In genomic region chr17:31869797-31870568, GRCh38 we compare ENCODE assay signal across 17 cellular contexts. TPM values are rescaled to one million over a fixed set of nuclear protein-coding genes. Genes with fewer than 3 reads are reported as not detected.
DNase-seq lines count a peak whose midpoint lies in the region; ATAC-seq and TF ChIP-seq lines count a peak whose summit lies in the region.
"Had no signal": no experiment of that assay in that cellular context is flagged by ENCODE, and none has a peak within 500 bp of the region (broad histone marks: within the 10 kb centered on the region; RNA-seq: fewer than 3 reads in every experiment).

No MANE protein-coding gene starts in this region.

- TF ChIP-seq CTCF in osteoblast (IDR thresholded peaks at IDR 0.05; ENCODE audit: extremely low read depth, low read depth, low read length) (no peak), suprapubic skin (IDR thresholded peaks at IDR 0.05) (no peak)

- peak overlapping the region; percentile 65 for H3K27ac Mint-ChIP-seq in activated CD4-positive, alpha-beta T cell treated with anti-CD3 and anti-CD28 coated beads, Interleukin-2, amount 10 ng/mL, durations not matched to agents 7 days and 5 days
- H3K27ac Mint-ChIP-seq in activated T-helper 1 cell treated with anti-CD3 and anti-CD28 coated beads, Interleukin-12 subunit alpha, Interleukin-12 subunit beta, Interleukin-2, Interleukin-4 antibody, amounts not matched to agents 30 ng/mL and 10 ng/mL and 1 ng/mL, durations not matched to agents 14 hours and 24 hours and 36 hours: peak overlapping the region; percentile 19
- H3K27ac Mint-ChIP-seq: CD4-positive, alpha-beta T cell had no signal

- in situ Hi-C loops in GM23248 (cut with MboI): no loop called here

- no peak overlapping the region for H3K4me3 Mint-ChIP-seq in activated CD4-positive, alpha-beta T cell treated with anti-CD3 and anti-CD28 coated beads, Interleukin-2, amount 10 ng/mL, durations not matched to agents 7 days and 5 days
- H3K4me3 Mint-ChIP-seq in activated T-helper 1 cell treated with anti-CD3 and anti-CD28 coated beads, Interleukin-12 subunit alpha, Interleukin-12 subunit beta, Interleukin-2, Interleukin-4 antibody, amounts not matched to agents 30 ng/mL and 10 ng/mL and 1 ng/mL, durations not matched to agents 14 hours and 24 hours and 36 hours: no peak overlapping the region
- H3K4me3 Mint-ChIP-seq: CD4-positive, alpha-beta T cell had no signal

- no peaks in the 10 kb centered on the region for H3K79me2 ChIP-seq in GM23248 (ENCODE audit: insufficient read depth)
- H3K79me2 ChIP-seq in osteoblast (ENCODE audit: insufficient read depth, low read length): no peaks in the 10 kb centered on the region

- POLR2A ChIA-PET in activated CD4-positive, alpha-beta T cell treated with anti-CD3 and anti-CD28 coated beads, Interleukin-2, amount 10 ng/mL, durations not matched to agents 7 days and 5 days (lab: Charles Lee): interaction anchor here (0.7 kb wide), 1 partner anchor 57 kb away, joined by 4 read pairs; no protein-coding TSS in a partner anchor

- no peak for DNase-seq in activated CD4-positive, alpha-beta T cell treated with anti-CD3 and anti-CD28 coated beads, Interleukin-2, amount 10 ng/mL, durations not matched to agents 7 days and 5 days
- no peak for DNase-seq in activated CD4-positive, alpha-beta T cell treated with anti-CD3 and anti-CD28 coated beads for 48 hours
- DNase-seq in GM23248 (peak; percentile 44), osteoblast (ENCODE audit: insufficient read length, low spot score, missing footprints) (no peak), COLO668 (lab: John Stamatoyannopoulos, UW; ENCODE audit: unreplicated experiment) (no peak), suprapubic skin (ENCODE audit: low spot score in 2 of 2) (no peak)
- no peak for DNase-seq in activated T-helper 1 cell treated with anti-CD3 and anti-CD28 coated beads, Interleukin-12 subunit alpha, Interleukin-12 subunit beta, Interleukin-2, Interleukin-4 antibody, amounts not matched to agents 30 ng/mL and 10 ng/mL and 1 ng/mL, durations not matched to agents 14 hours and 24 hours and 36 hours (ENCODE audit: low spot score)
- DNase-seq: CD4-positive, alpha-beta T cell; DMS79; NCI-H1436 treated with DMSO at 0.1 percent for 48 hours; NCI-H2081; NCI-H524 treated with DMSO at 0.1 percent for 48 hours; NK-92 treated with Interleukin-12 subunit alpha and Interleukin-12 subunit beta, amount 100 ng/mL, for 24 hours; OCI-M1 had no signal

- H3K9me3 ChIP-seq in GM23248 (ENCODE audit: low read depth) (no peaks in the 10 kb centered on the region), osteoblast (ENCODE audit: low read depth, low read length) (no peaks in the 10 kb centered on the region), suprapubic skin (no peaks in the 10 kb centered on the region)
- H3K9me3 ChIP-seq: A549, SJSA1 had no signal

- no peak overlapping the region for H3K4me2 ChIP-seq in GM23248 (ENCODE audit: unreplicated experiment)
- H3K4me2 ChIP-seq in osteoblast (ENCODE audit: insufficient read depth, low read length): no peak overlapping the region
- H3K4me2 ChIP-seq: A549 had no signal

- H3K27me3 ChIP-seq in GM23248 (replicated peaks; ENCODE audit: insufficient read depth) (no peaks in the 10 kb centered on the region), osteoblast (ENCODE audit: insufficient read depth, low read length) (no peaks in the 10 kb centered on the region), suprapubic skin (no peaks in the 10 kb centered on the region)
- H3K27me3 ChIP-seq: SJSA1 had no signal

- H3K4me1 Mint-ChIP-seq in activated CD4-positive, alpha-beta T cell treated with anti-CD3 and anti-CD28 coated beads, Interleukin-2, amount 10 ng/mL, durations not matched to agents 7 days and 5 days: no peaks in the 10 kb centered on the region
- no peaks in the 10 kb centered on the region for H3K4me1 Mint-ChIP-seq in activated T-helper 1 cell treated with anti-CD3 and anti-CD28 coated beads, Interleukin-12 subunit alpha, Interleukin-12 subunit beta, Interleukin-2, Interleukin-4 antibody, amounts not matched to agents 30 ng/mL and 10 ng/mL and 1 ng/mL, durations not matched to agents 14 hours and 24 hours and 36 hours (ENCODE audit: low read depth)

- no peaks in the 10 kb centered on the region for H4K20me1 ChIP-seq in GM23248 (ENCODE audit: insufficient read depth)
- H4K20me1 ChIP-seq in osteoblast (ENCODE audit: insufficient read depth, low read length): peaks cover 3% of the 10 kb centered on the region

- H3K36me3 Mint-ChIP-seq in activated CD4-positive, alpha-beta T cell treated with anti-CD3 and anti-CD28 coated beads, Interleukin-2, amount 10 ng/mL, durations not matched to agents 7 days and 5 days (ENCODE audit: low read depth): peaks cover 55% of the 10 kb centered on the region
- H3K36me3 Mint-ChIP-seq in activated T-helper 1 cell treated with anti-CD3 and anti-CD28 coated beads, Interleukin-12 subunit alpha, Interleukin-12 subunit beta, Interleukin-2, Interleukin-4 antibody, amounts not matched to agents 30 ng/mL and 10 ng/mL and 1 ng/mL, durations not matched to agents 14 hours and 24 hours and 36 hours (ENCODE audit: low read depth): peaks cover 44% of the 10 kb centered on the region

- TF ChIP-seq EP300 in suprapubic skin (IDR thresholded peaks at IDR 0.05): no peak

- H2AFZ ChIP-seq in GM23248 (no peak overlapping the region), osteoblast (ENCODE audit: low read length) (no peak overlapping the region)

- intact Hi-C loops in activated T-helper 1 cell treated with anti-CD3 and anti-CD28 coated beads, Interleukin-12 subunit alpha, Interleukin-12 subunit beta, Interleukin-2, Interleukin-4 antibody, amounts not matched to agents 30 ng/mL and 10 ng/mL and 1 ng/mL, durations not matched to agents 14 hours and 24 hours and 36 hours (cut with micrococcal nuclease): no loop called here

- WGBS in GM23248 (ENCODE audit: low coverage in 1 of 2, low lambda C conversion rate in 2 of 2, missing lambda C conversion rate in 2 of 2), 2 experiments: 91 to 94% methylated on average over 5 of the region's 5 CpGs
- WGBS in suprapubic skin: 82% methylated on average over 5 of the region's 5 CpGs

- no peaks in the 10 kb centered on the region for H3K9me3 Mint-ChIP-seq in activated CD4-positive, alpha-beta T cell treated with anti-CD3 and anti-CD28 coated beads, Interleukin-2, amount 10 ng/mL, durations not matched to agents 7 days and 5 days
- no peaks in the 10 kb centered on the region for H3K9me3 Mint-ChIP-seq in activated T-helper 1 cell treated with anti-CD3 and anti-CD28 coated beads, Interleukin-12 subunit alpha, Interleukin-12 subunit beta, Interleukin-2, Interleukin-4 antibody, amounts not matched to agents 30 ng/mL and 10 ng/mL and 1 ng/mL, durations not matched to agents 14 hours and 24 hours and 36 hours
- H3K9me3 Mint-ChIP-seq: CD4-positive, alpha-beta T cell had no signal

- H3K9ac ChIP-seq in GM23248: no peak overlapping the region

- ATAC-seq in HG02884 (IDR thresholded peaks at IDR 0.05; ENCODE audit: unreplicated experiment): no peak

- TF ChIP-seq POLR2A in suprapubic skin (IDR thresholded peaks at IDR 0.05): no peak

- H3K36me3 ChIP-seq in GM23248 (ENCODE audit: low read depth): peaks cover 82% of the 10 kb centered on the region
- peaks cover 81% of the 10 kb centered on the region for H3K36me3 ChIP-seq in osteoblast (ENCODE audit: insufficient read depth, low read length)
- H3K36me3 ChIP-seq in suprapubic skin: peaks cover 98% of the 10 kb centered on the region

- H3F3A ChIP-seq in GM23248 (ENCODE audit: insufficient read depth): no peaks in the 10 kb centered on the region

- H3K4me3 ChIP-seq in GM23248 (no peak overlapping the region), osteoblast (ENCODE audit: insufficient read depth, low read length) (no peak overlapping the region), suprapubic skin (no peak overlapping the region)
- H3K4me3 ChIP-seq: A549, SJSA1 had no signal

- H3K4me1 ChIP-seq in GM23248 (ENCODE audit: insufficient read depth) (no peaks in the 10 kb centered on the region), osteoblast (ENCODE audit: insufficient read depth, low read length) (no peaks in the 10 kb centered on the region), suprapubic skin (no peaks in the 10 kb centered on the region)
- H3K4me1 ChIP-seq: A549, SJSA1 had no signal

- no peaks in the 10 kb centered on the region for H3K9me2 ChIP-seq in GM23248 (ENCODE audit: insufficient read depth)

- H3K27ac ChIP-seq in GM23248 (no peak overlapping the region), osteoblast (ENCODE audit: low read depth, low read length) (peak overlapping the region; percentile 15), suprapubic skin (no peak overlapping the region)
- H3K27ac ChIP-seq: A549, SJSA1 had no signal

- CTCF ChIA-PET in activated CD4-positive, alpha-beta T cell treated with anti-CD3 and anti-CD28 coated beads, Interleukin-2, amount 10 ng/mL, durations not matched to agents 7 days and 5 days (lab: Charles Lee): interaction anchor here (0.6 kb wide), 1 partner anchor 49 kb away, joined by 3 read pairs; no protein-coding TSS in a partner anchor

- no peaks in the 10 kb centered on the region for H3K27me3 Mint-ChIP-seq in activated CD4-positive, alpha-beta T cell treated with anti-CD3 and anti-CD28 coated beads, Interleukin-2, amount 10 ng/mL, durations not matched to agents 7 days and 5 days
- H3K27me3 Mint-ChIP-seq in activated T-helper 1 cell treated with anti-CD3 and anti-CD28 coated beads, Interleukin-12 subunit alpha, Interleukin-12 subunit beta, Interleukin-2, Interleukin-4 antibody, amounts not matched to agents 30 ng/mL and 10 ng/mL and 1 ng/mL, durations not matched to agents 14 hours and 24 hours and 36 hours (ENCODE audit: insufficient read depth): no peaks in the 10 kb centered on the region
- H3K27me3 Mint-ChIP-seq: CD4-positive, alpha-beta T cell had no signal

RNA-seq across cellular contexts. Expression of gene COPRS, which starts 10.9 kb away (rescaled TPM):
- 10 to 100 TPM; 15.7 to 16.9 TPM for total RNA-seq in activated CD4-positive, alpha-beta T cell treated with anti-CD3 and anti-CD28 coated beads, Interleukin-2, amount 10 ng/mL, durations not matched to agents 7 days and 5 days
- 105 and 110 TPM in 2 replicates for total RNA-seq in GM23248 (2014; rRNA removed; shearing (Covaris generic))
- 113 and 114 TPM in 2 replicates for polyA plus RNA-seq in GM23248 (2016; fragmentation: Nextera tagmentation; extraction: Ambion mirVana)
- 62.2 and 64.6 TPM in 2 replicates for total RNA-seq in activated T-helper 1 cell treated with anti-CD3 and anti-CD28 coated beads, Interleukin-12 subunit alpha, Interleukin-12 subunit beta, Interleukin-2, Interleukin-4 antibody, amounts not matched to agents 30 ng/mL and 10 ng/mL and 1 ng/mL, durations not matched to agents 14 hours and 24 hours and 36 hours
- total RNA-seq in osteoblast (106 and 109 TPM in 2 replicates), suprapubic skin (10 to 100 TPM; 31.6 to 52.1 (median 47.4) TPM)

RNA-seq across cellular contexts. Expression of gene UTP6, which starts 31.5 kb away (rescaled TPM):
- total RNA-seq in activated CD4-positive, alpha-beta T cell treated with anti-CD3 and anti-CD28 coated beads, Interleukin-2, amount 10 ng/mL, durations not matched to agents 7 days and 5 days: 10 to 100 TPM; 67.9 to 73.7 TPM
- 50.3 and 55.3 TPM in 2 replicates for total RNA-seq in GM23248 (2014; rRNA removed; shearing (Covaris generic))
- polyA plus RNA-seq in GM23248 (2016; fragmentation: Nextera tagmentation; extraction: Ambion mirVana): 76.5 and 79.6 TPM in 2 replicates
- 142 and 155 TPM in 2 replicates for total RNA-seq in activated T-helper 1 cell treated with anti-CD3 and anti-CD28 coated beads, Interleukin-12 subunit alpha, Interleukin-12 subunit beta, Interleukin-2, Interleukin-4 antibody, amounts not matched to agents 30 ng/mL and 10 ng/mL and 1 ng/mL, durations not matched to agents 14 hours and 24 hours and 36 hours
- 33.6 and 36.6 TPM in 2 replicates for total RNA-seq in osteoblast
- 10 to 100 TPM; 27.1 to 49.1 (median 31.1) TPM for total RNA-seq in suprapubic skin
